2 cellular contexts compared by ENCODE assay signal in the genomic region with DNA sequence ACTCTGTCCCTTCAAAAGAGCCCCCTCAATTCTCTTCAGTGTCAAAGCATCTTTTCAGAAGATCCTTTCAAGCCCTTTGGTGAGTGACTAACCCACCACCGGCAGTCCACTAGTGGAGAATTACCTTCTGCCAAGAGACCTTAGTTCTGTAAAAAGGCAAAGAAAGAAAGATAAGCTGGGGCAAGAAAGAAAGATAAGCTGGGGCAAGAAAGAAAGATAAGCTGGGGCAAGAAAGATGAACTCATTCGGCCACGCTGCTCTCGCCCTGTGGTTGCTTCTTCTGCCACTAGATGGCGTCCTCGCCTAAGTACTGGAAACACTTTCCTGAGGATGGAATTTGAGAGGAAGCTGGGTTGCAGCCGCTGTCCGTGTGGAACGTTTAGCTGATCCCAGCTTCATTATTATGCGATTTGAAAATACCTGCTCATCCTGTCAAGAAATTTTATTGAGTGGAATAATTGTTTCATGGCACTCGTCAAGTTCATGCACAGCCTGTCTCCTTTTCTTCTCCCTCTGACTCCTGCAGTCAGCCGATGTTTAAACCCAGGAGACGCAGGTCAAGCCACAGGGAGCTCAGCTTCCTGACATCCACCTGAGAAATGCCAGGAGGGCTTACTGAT.
A peak's percentile ranks its signal among the peaks of the same experiment; 100 is the strongest.
TF ChIP-seq lines count a peak whose summit lies in the region.

No MANE protein-coding gene starts in this region.

TF ChIP-seq in GM12891, 5 proteins besides CTCF, POLR2A, EP300 and RAD21:
- TF ChIP-seq TAF1 (IDR thresholded peaks at IDR 0.05; ENCODE audit: low read depth, low read length) (no peak), PAX5 (IDR thresholded peaks at IDR 0.05; ENCODE audit: insufficient read depth, low read length, severe bottlenecking) (no peak), POU2F2 (IDR thresholded peaks at IDR 0.05; ENCODE audit: low read depth, low read length) (no peak), POLR2AphosphoS5 (IDR thresholded peaks at IDR 0.05; ENCODE audit: low read depth, low read length) (no peak), SPI1 (IDR thresholded peaks at IDR 0.05; ENCODE audit: low read depth, low read length) (peak; percentile 25; the same call in 1 of the 2 replicates)

TF ChIP-seq in H1, 55 proteins besides CTCF, POLR2A, EP300 and RAD21:
- TF ChIP-seq NANOG (IDR thresholded peaks at IDR 0.05; ENCODE audit: insufficient read depth, low read depth, low read length, poor library complexity, severe bottlenecking): no peak
- 0 out of 2 replicates have a peak, but pooled peaks have one; percentile 37 for TF ChIP-seq JUND (IDR thresholded peaks at IDR 0.05; ENCODE audit: low read length)
- TF ChIP-seq CHD2 (IDR thresholded peaks at IDR 0.05; ENCODE audit: low read length): 0 out of 2 replicates have a peak, but pooled peaks have one; percentile 26
- peak; percentile 74 for TF ChIP-seq TEAD4 (IDR thresholded peaks at IDR 0.05; ENCODE audit: low read depth, low read length)
- peak in 1 of 2 experiments; percentile 27; a peak in 1 of 4 replicates for TF ChIP-seq SIN3A (conservative IDR thresholded peaks at IDR 0.05 in 1 of 2, IDR thresholded peaks at IDR 0.05 in 1 of 2; ENCODE audit: low read depth in 1 of 2, low read length in 2 of 2)
- no peak for TF ChIP-seq SP4 (IDR thresholded peaks at IDR 0.05; ENCODE audit: low read length)
- 0 out of 2 replicates have a peak, but pooled peaks have one; percentile 35 for TF ChIP-seq BACH1 (IDR thresholded peaks at IDR 0.05; ENCODE audit: low read length)
- TF ChIP-seq CREB1 (IDR thresholded peaks at IDR 0.05): 0 out of 2 replicates have a peak, but pooled peaks have one; percentile 9
- no peak for TF ChIP-seq BRCA1 (IDR thresholded peaks at IDR 0.05; ENCODE audit: low read depth, low read length)
- TF ChIP-seq SIRT6 (IDR thresholded peaks at IDR 0.05; ENCODE audit: low read length): no peak
- no peak for TF ChIP-seq RBBP5 (IDR thresholded peaks at IDR 0.05; ENCODE audit: borderline replicate concordance, low read depth, low read length)
- no peak for TF ChIP-seq YY1 (IDR thresholded peaks at IDR 0.05; ENCODE audit: low read depth, low read length)
